In genomic region chr6:137903933-137904821, GRCh38 we compare ENCODE assay signal across 8 cellular contexts. TPM values are rescaled to one million over a fixed set of nuclear protein-coding genes. Genes with fewer than 3 reads are reported as not detected.
DNase-seq lines count a peak whose midpoint lies in the region; ATAC-seq and TF ChIP-seq lines count a peak whose summit lies in the region.

No MANE protein-coding gene starts in this region.

- H3K4me1 Mint-ChIP-seq in activated T-helper 17 cell treated with anti-CD3 and anti-CD28 coated beads, Interleukin-2, amount 50 U/mL, for 72 hours, result peaks cover 38% of the 10 kb centered on the region
- peaks cover 13% of the 10 kb centered on the region for H3K4me1 Mint-ChIP-seq in progenitor cell of endocrine pancreas (ENCODE audit: low read depth)

- POLR2A ChIA-PET in SK-N-SH (lab: Yijun Ruan, JAX), result no interaction called here

- no peaks in the 10 kb centered on the region for H3K9me3 Mint-ChIP-seq in activated T-helper 17 cell treated with anti-CD3 and anti-CD28 coated beads, Interleukin-2, amount 50 U/mL, for 72 hours
- H3K9me3 Mint-ChIP-seq in progenitor cell of endocrine pancreas (ENCODE audit: low read depth), result no peaks in the 10 kb centered on the region

- TF ChIP-seq RAD21 in SK-N-SH (IDR thresholded peaks at IDR 0.05; ENCODE audit: low read length), result no peak

- peak overlapping the region; percentile 92 for H3K27ac Mint-ChIP-seq in activated T-helper 17 cell treated with anti-CD3 and anti-CD28 coated beads, Interleukin-2, amount 50 U/mL, for 72 hours
- H3K27ac Mint-ChIP-seq in progenitor cell of endocrine pancreas, result no peak overlapping the region

- no peaks in the 10 kb centered on the region for H3K27me3 Mint-ChIP-seq in activated T-helper 17 cell treated with anti-CD3 and anti-CD28 coated beads, Interleukin-2, amount 50 U/mL, for 72 hours
- peaks cover 2% of the 10 kb centered on the region for H3K27me3 Mint-ChIP-seq in progenitor cell of endocrine pancreas

- peak; percentile 71 for DNase-seq in GM06990 (ENCODE audit: extremely low read depth, insufficient read length)
- DNase-seq in HT-29 (ENCODE audit: low spot score), result peak; percentile 38
- DNase-seq in retina, result peak; percentile 19
- DNase-seq in progenitor cell of endocrine pancreas (ENCODE audit: low spot score, unreplicated experiment), result no peak
- DNase-seq in SK-N-SH, result no peak

- H3K9me3 ChIP-seq in SK-N-SH, result no peaks in the 10 kb centered on the region

- peaks cover 4% of the 10 kb centered on the region for H3K36me3 Mint-ChIP-seq in activated T-helper 17 cell treated with anti-CD3 and anti-CD28 coated beads, Interleukin-2, amount 50 U/mL, for 72 hours (ENCODE audit: low read depth)
- no peaks in the 10 kb centered on the region for H3K36me3 Mint-ChIP-seq in progenitor cell of endocrine pancreas (ENCODE audit: insufficient read depth)

- TF ChIP-seq CTCF in GM06990 (IDR thresholded peaks at IDR 0.05; ENCODE audit: insufficient read depth, low read length, poor library complexity, severe bottlenecking), result no peak
- TF ChIP-seq CTCF in progenitor cell of endocrine pancreas (IDR thresholded peaks at IDR 0.05; ENCODE audit: unreplicated experiment), result no peak
- TF ChIP-seq CTCF in SK-N-SH (IDR thresholded peaks at IDR 0.05), result no peak

- H4K20me1 ChIP-seq in SK-N-SH (ENCODE audit: insufficient read depth), result no peaks in the 10 kb centered on the region

- no peaks in the 10 kb centered on the region for H3K79me2 ChIP-seq in SK-N-SH (ENCODE audit: insufficient read depth)

- no peaks in the 10 kb centered on the region for H3K9me2 ChIP-seq in SK-N-SH

- H2AFZ ChIP-seq in SK-N-SH (ENCODE audit: low read depth), result no peak overlapping the region

- H3F3A ChIP-seq in SK-N-SH (replicated peaks; ENCODE audit: insufficient read depth), result no peaks in the 10 kb centered on the region

- no peak overlapping the region for H3K27ac ChIP-seq in SK-N-SH (ENCODE audit: low read depth in 2 of 2, low read length in 1 of 2)

- H3K4me1 ChIP-seq in SK-N-SH (ENCODE audit: control insufficient read depth in 1 of 2, insufficient read depth in 2 of 2, low read depth in 1 of 2, low read length in 1 of 2), result no peaks in the 10 kb centered on the region

- no peak overlapping the region for H3K9ac ChIP-seq in SK-N-SH

- H3K4me2 ChIP-seq in SK-N-SH, result no peak overlapping the region

- ATAC-seq in GM21423 (IDR thresholded peaks at IDR 0.05; ENCODE audit: unreplicated experiment), result peak; percentile 78
- ATAC-seq in activated T-helper 17 cell treated with anti-CD3 and anti-CD28 coated beads, Interleukin-2, amount 50 U/mL, for 72 hours (replicated peaks), result peak; percentile 86
- no peak for ATAC-seq in SK-N-SH treated with all-trans-retinoic acid at 6 μM for 48 hours

- peak overlapping the region; percentile 45 for H3K4me3 ChIP-seq in GM06990 (replicated peaks; ENCODE audit: low read depth, low read length)
- no peak overlapping the region for H3K4me3 ChIP-seq in SK-N-SH (ENCODE audit: low read depth in 2 of 2, low read length in 1 of 2)

- H3K4me3 Mint-ChIP-seq in activated T-helper 17 cell treated with anti-CD3 and anti-CD28 coated beads, Interleukin-2, amount 50 U/mL, for 72 hours, result peak overlapping the region; percentile 86
- H3K4me3 Mint-ChIP-seq in progenitor cell of endocrine pancreas (ENCODE audit: low read depth), result no peak overlapping the region

- 9% methylated on average over 10 of the region's 12 CpGs for WGBS in SK-N-SH (ENCODE audit: low lambda C conversion rate)

- no peak for TF ChIP-seq EP300 in SK-N-SH (IDR thresholded peaks at IDR 0.05; ENCODE audit: borderline replicate concordance in 1 of 2, low read depth in 1 of 2, low read length in 1 of 2)

- CTCF ChIA-PET in SK-N-SH (lab: Yijun Ruan, JAX), result no interaction called here

- no peaks in the 10 kb centered on the region for H3K36me3 ChIP-seq in GM06990 (ENCODE audit: control insufficient read depth, insufficient read depth, low read length)
- H3K36me3 ChIP-seq in SK-N-SH (replicated peaks in 1 of 2; ENCODE audit: control insufficient read depth in 1 of 2, insufficient read depth in 2 of 2, low read length in 1 of 2), result no peaks in the 10 kb centered on the region

- no peaks in the 10 kb centered on the region for H3K27me3 ChIP-seq in GM06990 (replicated peaks; ENCODE audit: control insufficient read depth, insufficient read depth, low read length)
- H3K27me3 ChIP-seq in SK-N-SH (ENCODE audit: insufficient read depth), result peaks cover 6% of the 10 kb centered on the region; the same call in 1 of the 2 replicates

TF ChIP-seq in SK-N-SH treated with all-trans-retinoic acid at 6 μM for 48 hours, 23 proteins besides CTCF, POLR2A, EP300 and RAD21 (continues in another document):
- TF ChIP-seq SNAI2 (CRISPR knock-in tag; IDR thresholded peaks at IDR 0.05) (no peak), ZFP30 (CRISPR knock-in tag; IDR thresholded peaks at IDR 0.05) (no peak), ARNTL (CRISPR knock-in tag; IDR thresholded peaks at IDR 0.05; ENCODE audit: borderline replicate concordance, low read depth) (no peak), CSDC2 (CRISPR knock-in tag; IDR thresholded peaks at IDR 0.05) (no peak), OSR1 (CRISPR knock-in tag; IDR thresholded peaks at IDR 0.05) (no peak), PPARA (CRISPR knock-in tag; IDR thresholded peaks at IDR 0.05; ENCODE audit: borderline replicate concordance) (no peak), ZNF565 (CRISPR knock-in tag; conservative IDR thresholded peaks at IDR 0.05; ENCODE audit: low read depth) (no peak), TCF4 (CRISPR knock-in tag; IDR thresholded peaks at IDR 0.05; ENCODE audit: borderline replicate concordance) (no peak), CSRNP3 (CRISPR knock-in tag; IDR thresholded peaks at IDR 0.05) (no peak), ISL1 (CRISPR knock-in tag; IDR thresholded peaks at IDR 0.05) (no peak), ZNF70 (CRISPR knock-in tag; IDR thresholded peaks at IDR 0.05) (no peak), ZNF8 (CRISPR knock-in tag; IDR thresholded peaks at IDR 0.05) (no peak)

TF ChIP-seq in SK-N-SH, 30 proteins besides CTCF, POLR2A, EP300 and RAD21 (continues in another document):
- TF ChIP-seq NRF1 (IDR thresholded peaks at IDR 0.05; ENCODE audit: low read depth, low read length), result no peak
- no peak for TF ChIP-seq SIN3A (IDR thresholded peaks at IDR 0.05; ENCODE audit: borderline replicate concordance, low read depth, low read length)
- no peak for TF ChIP-seq MAX (IDR thresholded peaks at IDR 0.05; ENCODE audit: low read depth)
- no peak for TF ChIP-seq REST (IDR thresholded peaks at IDR 0.05; ENCODE audit: low read depth, low read length)
- no peak for TF ChIP-seq ELF1 (IDR thresholded peaks at IDR 0.05)
- TF ChIP-seq IRF3 (IDR thresholded peaks at IDR 0.05; ENCODE audit: low read depth, low read length), result no peak
- no peak for TF ChIP-seq NFIC (IDR thresholded peaks at IDR 0.05; ENCODE audit: borderline replicate concordance)
- TF ChIP-seq SMC3 (IDR thresholded peaks at IDR 0.05; ENCODE audit: low read depth, low read length), result no peak
- no peak for TF ChIP-seq MXI1 (IDR thresholded peaks at IDR 0.05; ENCODE audit: low read depth, low read length)
- TF ChIP-seq USF1 (IDR thresholded peaks at IDR 0.05; ENCODE audit: borderline replicate concordance, low read depth), result no peak

RNA-seq across cellular contexts. Expression of gene TNFAIP3, which starts 37.1 kb away (rescaled TPM):
- 1.2 and 1.7 TPM in 2 replicates for total RNA-seq in HT-29 (2014; rRNA removed; shearing (Covaris generic))
- 100 to 1,000 TPM; 254 to 663 TPM for total RNA-seq in activated T-helper 17 cell treated with anti-CD3 and anti-CD28 coated beads, Interleukin-2, amount 50 U/mL, for 72 hours
- 3.6 and 5.1 TPM in 2 replicates for total RNA-seq in progenitor cell of endocrine pancreas
- polyA plus RNA-seq in SK-N-SH (2012; rRNA removed), result 1.0 and 1.1 TPM in 2 replicates
- 0.42 and 0.45 TPM in 2 replicates for polyA plus RNA-seq in SK-N-SH (2012; cell fraction: cytosol; rRNA removed)
- 2.4 and 3.2 TPM in 2 replicates for polyA plus RNA-seq in SK-N-SH (2012; cell fraction: nucleus; rRNA removed)

Comparison
In these comparisons a context has a peak if more than half of its experiments do, and no peak if none do; other contexts are left out.
1. DNase-seq: peak in GM06990 (single experiment), HT-29 (single experiment) and retina (single experiment); none in progenitor cell of endocrine pancreas (single experiment) and SK-N-SH (single experiment).
2. RNA of gene TNFAIP3, which starts 37.1 kb away (total RNA-seq): 254 to 663 TPM in activated T-helper 17 cell treated with anti-CD3 and anti-CD28 coated beads, Interleukin-2, amount 50 U/mL, for 72 hours; 3.6 to 5.1 TPM in progenitor cell of endocrine pancreas and 1.2 to 1.7 TPM in HT-29; every median in the first group is over 10 times any median in the second.